Comparison of ENCODE assay signal across 18 cellular contexts in the genomic region with DNA sequence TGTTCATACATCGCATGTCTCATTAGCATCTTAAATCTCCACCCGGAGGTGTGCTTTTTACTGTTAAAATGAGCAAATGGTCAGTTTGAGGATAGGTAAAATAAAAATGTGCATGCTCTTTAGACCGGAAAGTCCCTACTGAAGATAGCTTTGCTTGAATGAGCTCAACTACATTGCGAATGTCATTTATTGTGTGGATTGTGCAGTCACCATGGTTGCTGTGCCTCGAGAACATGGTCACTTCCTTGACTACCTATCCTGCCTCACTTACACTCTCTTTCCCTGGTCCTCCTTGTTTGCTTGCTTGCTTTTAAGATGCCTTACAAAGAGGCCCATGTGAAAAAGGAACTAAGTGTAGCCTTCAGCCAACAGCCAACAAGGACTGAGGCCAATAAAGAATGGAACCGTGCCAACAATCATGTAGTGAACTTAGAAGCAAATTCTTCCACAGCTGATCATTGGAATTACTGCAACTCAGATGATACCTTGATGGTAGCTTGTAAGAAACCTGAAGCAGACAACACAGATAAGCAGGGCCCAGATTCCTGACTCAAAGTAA.
DNase-seq lines count a peak whose midpoint lies in the region; ATAC-seq and TF ChIP-seq lines count a peak whose summit lies in the region.
"Had no signal": no experiment of that assay in that cellular context is flagged by ENCODE, and none has a peak within 500 bp of the region (broad histone marks: within the 10 kb centered on the region; RNA-seq: fewer than 3 reads in every experiment).

No MANE protein-coding gene starts in this region.

- no peak overlapping the region for H3K4me3 ChIP-seq in epithelial cell of esophagus (ENCODE audit: low read length)
- H3K4me3 ChIP-seq in coronary artery: no peak overlapping the region
- H3K4me3 ChIP-seq: mucosa of descending colon, transverse colon had no signal

- H3K27ac ChIP-seq in coronary artery: no peak overlapping the region
- H3K27ac ChIP-seq: transverse colon had no signal

- H3K4me1 Mint-ChIP-seq in activated naive CD8-positive, alpha-beta T cell treated with anti-CD3 and anti-CD28 coated beads, Interleukin-2, amount 50 U/mL, for 24 hours: no peaks in the 10 kb centered on the region
- H3K4me1 Mint-ChIP-seq: activated CD8-positive, alpha-beta memory T cell treated with anti-CD3 and anti-CD28 coated beads, Interleukin-2, amount 10 ng/mL, durations not matched to agents 7 days and 5 days had no signal

- TF ChIP-seq CTCF in epithelial cell of esophagus (IDR thresholded peaks at IDR 0.05; ENCODE audit: insufficient read depth, low read depth, low read length, missing control alignments) (no peak), coronary artery (IDR thresholded peaks at IDR 0.05) (no peak)

- DNase-seq in G401 (ENCODE audit: low spot score) (peak; percentile 6), NCI-H2196 (lab: John Stamatoyannopoulos, UW; ENCODE audit: unreplicated experiment) (peak; percentile 20), epithelial cell of esophagus (ENCODE audit: low read depth) (peak; percentile 6), midbrain (lab: John Stamatoyannopoulos, UW) (peak; percentile 24), coronary artery (ENCODE audit: low spot score) (no peak), SKM-1 treated with dmso at 0.1 percent for 144 hours (lab: John Stamatoyannopoulos, UW; ENCODE audit: unreplicated experiment) (no peak), COR-L47 (lab: John Stamatoyannopoulos, UW) (no peak)
- no peak for DNase-seq in activated naive CD8-positive, alpha-beta T cell treated with anti-CD3 and anti-CD28 coated beads, Interleukin-2, amount 50 U/mL, for 24 hours
- DNase-seq: activated CD8-positive, alpha-beta memory T cell treated with anti-CD3 and anti-CD28 coated beads, Interleukin-2, amount 10 ng/mL, durations not matched to agents 7 days and 5 days; BE2C; erythroblast; left colon; mucosa of descending colon; NCI-H1417; SHP77 treated with DMSO at 0.1 percent for 48 hours; T-helper 2 cell; transverse colon had no signal

- H3K36me3 Mint-ChIP-seq in activated naive CD8-positive, alpha-beta T cell treated with anti-CD3 and anti-CD28 coated beads, Interleukin-2, amount 50 U/mL, for 24 hours (ENCODE audit: low read depth): no peaks in the 10 kb centered on the region
- H3K36me3 Mint-ChIP-seq: activated CD8-positive, alpha-beta memory T cell treated with anti-CD3 and anti-CD28 coated beads, Interleukin-2, amount 10 ng/mL, durations not matched to agents 7 days and 5 days had no signal

- no peak overlapping the region for H3K27ac Mint-ChIP-seq in activated naive CD8-positive, alpha-beta T cell treated with anti-CD3 and anti-CD28 coated beads, Interleukin-2, amount 50 U/mL, for 24 hours
- H3K27ac Mint-ChIP-seq: activated CD8-positive, alpha-beta memory T cell treated with anti-CD3 and anti-CD28 coated beads, Interleukin-2, amount 10 ng/mL, durations not matched to agents 7 days and 5 days had no signal

- no peaks in the 10 kb centered on the region for H3K9me3 Mint-ChIP-seq in activated naive CD8-positive, alpha-beta T cell treated with anti-CD3 and anti-CD28 coated beads, Interleukin-2, amount 50 U/mL, for 24 hours

- in situ Hi-C loops in G401 (cut with HindIII; ENCODE audit: low sequenced_read_pairs): no loop called here

- no peak for ATAC-seq in activated naive CD8-positive, alpha-beta T cell treated with anti-CD3 and anti-CD28 coated beads, Interleukin-2, amount 50 U/mL, for 24 hours
- ATAC-seq: activated CD4-positive, CD25-positive, alpha-beta regulatory T cell treated with anti-CD3 and anti-CD28 coated beads, Interleukin-2, amount 50 U/mL, for 24 hours; activated CD8-positive, alpha-beta memory T cell treated with anti-CD3 and anti-CD28 coated beads, Interleukin-2, amount 10 ng/mL, durations not matched to agents 7 days and 5 days; left colon; mucosa of descending colon had no signal

- H3K4me3 Mint-ChIP-seq in activated naive CD8-positive, alpha-beta T cell treated with anti-CD3 and anti-CD28 coated beads, Interleukin-2, amount 50 U/mL, for 24 hours: no peak overlapping the region
- H3K4me3 Mint-ChIP-seq: activated CD8-positive, alpha-beta memory T cell treated with anti-CD3 and anti-CD28 coated beads, Interleukin-2, amount 10 ng/mL, durations not matched to agents 7 days and 5 days had no signal

- H3K27me3 Mint-ChIP-seq in activated naive CD8-positive, alpha-beta T cell treated with anti-CD3 and anti-CD28 coated beads, Interleukin-2, amount 50 U/mL, for 24 hours: no peaks in the 10 kb centered on the region
- H3K27me3 Mint-ChIP-seq: activated CD8-positive, alpha-beta memory T cell treated with anti-CD3 and anti-CD28 coated beads, Interleukin-2, amount 10 ng/mL, durations not matched to agents 7 days and 5 days had no signal

Comparison
In these comparisons a context has a peak if more than half of its experiments do, and no peak if none do; other contexts are left out.
1. DNase-seq: peak in G401 (single experiment), NCI-H2196 (single experiment), epithelial cell of esophagus (single experiment) and midbrain (single experiment); none in activated naive CD8-positive, alpha-beta T cell treated with anti-CD3 and anti-CD28 coated beads, Interleukin-2, amount 50 U/mL, for 24 hours (single experiment), coronary artery (single experiment), SKM-1 treated with dmso at 0.1 percent for 144 hours (single experiment) and COR-L47 (single experiment).